In the genomic region with DNA sequence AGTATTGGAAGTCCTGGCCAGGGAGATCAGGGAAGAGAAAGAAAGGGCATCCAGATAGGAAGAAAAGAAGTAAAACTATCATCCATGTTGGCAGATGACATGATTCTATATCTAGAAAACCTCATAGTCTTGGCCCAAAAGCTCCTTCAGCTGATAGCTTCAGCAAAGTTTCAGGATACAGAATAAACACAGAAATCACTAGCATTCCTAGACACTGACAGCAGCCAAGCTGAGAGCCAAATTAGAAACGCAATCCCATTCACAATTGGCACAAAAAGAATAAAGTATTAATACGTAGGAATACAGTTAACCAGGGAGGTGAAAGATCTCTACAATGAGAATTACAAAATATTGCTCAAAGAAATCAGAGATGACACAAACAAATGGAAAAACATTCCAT, we compare ENCODE assay signal across 17 cellular contexts. TPM values are rescaled to one million over a fixed set of nuclear protein-coding genes. Genes with fewer than 3 reads are reported as not detected.
DNase-seq lines count a peak whose midpoint lies in the region; ATAC-seq and TF ChIP-seq lines count a peak whose summit lies in the region.
"Had no signal": no experiment of that assay in that cellular context is flagged by ENCODE, and none has a peak within 500 bp of the region (broad histone marks: within the 10 kb centered on the region; RNA-seq: fewer than 3 reads in every experiment).

No MANE protein-coding gene starts in this region.

- ATAC-seq in sciatic nerve: peak; percentile 34
- no peak for ATAC-seq in HG03095 (IDR thresholded peaks at IDR 0.05; ENCODE audit: unreplicated experiment)
- ATAC-seq: HCT116 had no signal

- DNase-seq in EH (ENCODE audit: low read depth) (peak; percentile 14), astrocyte of the hippocampus (ENCODE audit: low read depth, low spot score) (peak; percentile 39), fibroblast of mammary gland (ENCODE audit: low read depth) (peak; percentile 13), sciatic nerve (ENCODE audit: low spot score) (no peak), MV-4-11 (lab: John Stamatoyannopoulos, UW) (no peak), NCI-H1105 treated with DMSO at 0.1 percent for 48 hours (lab: John Stamatoyannopoulos, UW) (no peak)
- DNase-seq: DMS 273 treated with DMSO at 0.1 percent for 48 hours, DND-41, GOT3, KBM-7, NCI-H1417, NCI-H187, NCI-H226, NCI-H524 treated with DMSO at 0.1 percent for 48 hours, PC-9 had no signal

- no peak for TF ChIP-seq CTCF in fibroblast of mammary gland (conservative IDR thresholded peaks at IDR 0.05; ENCODE audit: control insufficient read depth, insufficient read depth, low read depth, low read length)

- H3K4me3 ChIP-seq in fibroblast of mammary gland (ENCODE audit: control insufficient read depth, low read depth, low read length): no peak overlapping the region
- H3K4me3 ChIP-seq: PC-9 had no signal

- intact Hi-C loops in sciatic nerve (cut with DNase I): no loop called here

RNA-seq across cellular contexts. Expression of a gene that starts 44.6 kb away (rescaled TPM):
- total RNA-seq in sciatic nerve: 35.8 TPM

Comparison
In these comparisons a context has a peak if more than half of its experiments do, and no peak if none do; other contexts are left out.
1. DNase-seq: peak in EH (single experiment), astrocyte of the hippocampus (single experiment) and fibroblast of mammary gland (single experiment); none in sciatic nerve (single experiment), MV-4-11 (single experiment) and NCI-H1105 treated with DMSO at 0.1 percent for 48 hours (single experiment).